21 cellular contexts compared by ENCODE assay signal in genomic region chr3:14212032-14212431, GRCh38.
"Had no signal": no experiment of that assay in that cellular context is flagged by ENCODE, and none has a peak within 500 bp of the region (broad histone marks: within the 10 kb centered on the region; RNA-seq: fewer than 3 reads in every experiment).

No MANE protein-coding gene starts in this region.

- H3K27me3 ChIP-seq: esophagus squamous epithelium, foreskin keratinocyte, pancreas, suprapubic skin, thyroid gland, upper lobe of right lung, vagina had no signal

- ATAC-seq: foreskin keratinocyte; left colon; left ventricle myocardium superior; naive thymus-derived CD8-positive, alpha-beta T cell; pancreas; right cardiac atrium; stimulated activated naive CD8-positive, alpha-beta T cell treated with anti-CD3 and anti-CD28 coated beads, Interleukin-15, Interleukin-2, amounts not matched to agents 100 U/mL and 50 U/mL, for 24 hours; upper lobe of right lung had no signal

- H3K36me3 ChIP-seq: esophagus squamous epithelium, pancreas, suprapubic skin, thyroid gland, upper lobe of right lung, vagina had no signal

- H3K27ac ChIP-seq: esophagus squamous epithelium, foreskin keratinocyte, pancreas, suprapubic skin, upper lobe of right lung, vagina had no signal

- H3K4me1 Mint-ChIP-seq: stimulated activated effector memory CD8-positive, alpha-beta T cell treated with anti-CD3 and anti-CD28 coated beads, Interleukin-12 subunit alpha, Interleukin-12 subunit beta, amount 100 ng/mL, for 72 hours had no signal

- DNase-seq: esophagus squamous epithelium; foreskin keratinocyte; kidney; left colon; left ventricle myocardium superior; mesendoderm; naive thymus-derived CD8-positive, alpha-beta T cell; pancreas; right cardiac atrium; stimulated activated CD4-positive, alpha-beta T cell treated with anti-CD3 and anti-CD28 coated beads, Interleukin-4, amount 100 ng/mL, for 1 hour; stimulated activated CD8-positive, alpha-beta memory T cell treated with anti-CD3 and anti-CD28 coated beads, Interleukin-4, amount 100 ng/mL, for 48 hours; stimulated activated naive CD8-positive, alpha-beta T cell treated with anti-CD3 and anti-CD28 coated beads, Interleukin-15, Interleukin-2, amounts not matched to agents 100 U/mL and 50 U/mL, for 24 hours; thyroid gland; upper lobe of right lung had no signal

- H3K4me1 ChIP-seq: foreskin keratinocyte, pancreas, suprapubic skin, upper lobe of right lung, vagina had no signal

- H3K9me3 ChIP-seq: esophagus squamous epithelium, pancreas, suprapubic skin, thyroid gland, upper lobe of right lung, vagina had no signal

- FAIRE-seq: colon, kidney, pancreas had no signal

- H3K4me3 ChIP-seq: esophagus squamous epithelium, lung, pancreas, suprapubic skin, thyroid gland, upper lobe of right lung, vagina had no signal

- H3K27ac Mint-ChIP-seq: dendritic cell treated with granulocyte-macrophage colony-stimulating factor and Interleukin-4, amounts not matched to agents 40 ng/mL and 50 ng/mL, for 4 days; progenitor cell of endocrine pancreas; stimulated activated effector memory CD8-positive, alpha-beta T cell treated with anti-CD3 and anti-CD28 coated beads, Interleukin-12 subunit alpha, Interleukin-12 subunit beta, amount 100 ng/mL, for 72 hours had no signal

- H3K4me3 Mint-ChIP-seq: dendritic cell treated with granulocyte-macrophage colony-stimulating factor and Interleukin-4, amounts not matched to agents 40 ng/mL and 50 ng/mL, for 4 days; naive thymus-derived CD8-positive, alpha-beta T cell; stimulated activated effector memory CD8-positive, alpha-beta T cell treated with anti-CD3 and anti-CD28 coated beads, Interleukin-12 subunit alpha, Interleukin-12 subunit beta, amount 100 ng/mL, for 72 hours had no signal

- H3K36me3 Mint-ChIP-seq: naive thymus-derived CD8-positive, alpha-beta T cell; stimulated activated effector memory CD8-positive, alpha-beta T cell treated with anti-CD3 and anti-CD28 coated beads, Interleukin-12 subunit alpha, Interleukin-12 subunit beta, amount 100 ng/mL, for 72 hours had no signal

- H3K9me3 Mint-ChIP-seq: dendritic cell treated with granulocyte-macrophage colony-stimulating factor and Interleukin-4, amounts not matched to agents 40 ng/mL and 50 ng/mL, for 4 days; naive thymus-derived CD8-positive, alpha-beta T cell; stimulated activated effector memory CD8-positive, alpha-beta T cell treated with anti-CD3 and anti-CD28 coated beads, Interleukin-12 subunit alpha, Interleukin-12 subunit beta, amount 100 ng/mL, for 72 hours had no signal

- H3K27me3 Mint-ChIP-seq: dendritic cell treated with granulocyte-macrophage colony-stimulating factor and Interleukin-4, amounts not matched to agents 40 ng/mL and 50 ng/mL, for 4 days; naive thymus-derived CD8-positive, alpha-beta T cell; progenitor cell of endocrine pancreas had no signal
